8 cellular contexts compared by ENCODE assay signal in the genomic region with DNA sequence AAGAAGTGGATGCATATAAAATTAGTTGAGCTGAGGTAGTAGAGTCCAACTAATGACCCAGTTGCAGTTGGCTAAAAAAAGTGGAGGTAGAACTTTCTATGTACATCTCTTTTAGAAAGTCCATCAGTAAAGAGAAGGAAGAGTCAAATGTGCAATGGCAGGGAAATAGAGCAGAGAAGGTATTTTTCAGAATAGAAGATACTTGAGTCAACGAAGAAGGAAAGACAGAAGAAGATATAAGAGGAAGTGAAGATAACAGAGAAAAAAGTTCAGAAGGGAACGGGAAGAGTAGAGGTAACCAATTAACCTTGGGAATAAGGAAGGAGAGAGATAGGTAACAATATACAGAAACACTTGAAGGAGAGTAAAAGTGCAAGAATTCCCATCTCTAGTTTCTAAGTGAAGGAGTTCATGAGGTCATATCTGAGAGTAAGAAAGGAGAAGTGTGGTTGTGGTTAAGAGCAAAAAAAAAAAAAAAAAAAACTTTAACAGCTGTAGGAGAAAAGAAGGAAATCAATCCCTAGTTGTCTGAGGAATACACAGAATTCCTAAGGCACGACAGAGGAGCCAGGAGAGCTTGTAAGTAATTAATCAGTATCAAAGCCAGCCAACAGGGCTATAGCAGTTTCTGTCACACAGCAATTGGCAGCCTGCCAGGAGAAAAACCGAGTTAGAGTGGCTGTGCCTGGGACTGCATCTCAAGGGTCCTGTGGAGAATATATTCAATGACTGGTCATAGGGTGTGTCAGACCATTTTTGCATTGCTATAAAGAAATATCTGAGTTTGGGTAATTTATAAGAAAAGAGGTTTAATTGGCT.
A peak's percentile ranks its signal among the peaks of the same experiment; 100 is the strongest.
DNase-seq lines count a peak whose midpoint lies in the region; ATAC-seq and TF ChIP-seq lines count a peak whose summit lies in the region.

No MANE protein-coding gene starts in this region.

- TF ChIP-seq CTCF in left lung (IDR thresholded peaks at IDR 0.05) = no peak

- H3K27ac ChIP-seq in left lung = no peak overlapping the region

- peaks cover 0 to 18% of the 10 kb centered on the region in 2 donors for H3K4me1 ChIP-seq in left lung

- no peak overlapping the region for H3K4me3 ChIP-seq in left lung

- intact Hi-C loops in left lung (cut with DNase I) = loop anchor here in 1 of 2 donors (10.0 kb wide), 1 partner anchor 165 kb away; no protein-coding TSS in a partner anchor

- no peaks in the 10 kb centered on the region for H3K9me3 ChIP-seq in left lung

- DNase-seq in GM03348 (ENCODE audit: low spot score) = peak; percentile 20
- peak; percentile 24 for DNase-seq in T-helper 9 cell
- peak in 1 of 2 donors; percentile 52 for DNase-seq in left lung
- DNase-seq in cerebellum (ENCODE audit: low spot score) = no peak

- no peaks in the 10 kb centered on the region for H3K36me3 ChIP-seq in left lung

- ATAC-seq in HG03521 (IDR thresholded peaks at IDR 0.05; ENCODE audit: unreplicated experiment) = peak; percentile 53
- peak; percentile 40 for ATAC-seq in left lung
- ATAC-seq in GM21526 (IDR thresholded peaks at IDR 0.05; ENCODE audit: low FRiP score, unreplicated experiment) = no peak
- no peak for ATAC-seq in HG02840 (IDR thresholded peaks at IDR 0.05; ENCODE audit: low FRiP score, unreplicated experiment)
- ATAC-seq in GM18502 (IDR thresholded peaks at IDR 0.05; ENCODE audit: poor library complexity, unreplicated experiment) = no peak

- H3K27me3 ChIP-seq in left lung = no peaks in the 10 kb centered on the region

Comparison
In these comparisons a context has a peak if more than half of its experiments do, and no peak if none do; other contexts are left out.
1. ATAC-seq: peak in HG03521 (single experiment) and left lung (single experiment); none in GM21526 (single experiment), HG02840 (single experiment) and GM18502 (single experiment).